1 cellular context compared by ENCODE assay signal in genomic region chr5:139710370-139711066, GRCh38.
TF ChIP-seq lines count a peak whose summit lies in the region.

No MANE protein-coding gene starts in this region.

TF ChIP-seq in HepG2, 621 proteins besides CTCF, POLR2A, EP300 and RAD21 (continued from another document and continues in another):
- peak; percentile 59 for TF ChIP-seq UBTF (CRISPR knock-in tag; IDR thresholded peaks at IDR 0.05)
- TF ChIP-seq PRDM15 (CRISPR knock-in tag; IDR thresholded peaks at IDR 0.05): 0 out of 2 replicates have a peak, but pooled peaks have one; percentile 9
- 0 out of 2 replicates have a peak, but pooled peaks have one; percentile 11 for TF ChIP-seq RXRA (CRISPR knock-in tag; IDR thresholded peaks at IDR 0.05)
- TF ChIP-seq ZMYM4 (CRISPR knock-in tag; IDR thresholded peaks at IDR 0.05): peak; percentile 18; the same call in 1 of the 2 replicates
- TF ChIP-seq AGO2 (optimal IDR thresholded peaks at IDR 0.05; ENCODE audit: low read depth, low read length): no peak
- no peak for TF ChIP-seq SATB2 (CRISPR knock-in tag; IDR thresholded peaks at IDR 0.05)
- peak; percentile 36; the same call in 1 of the 2 replicates for TF ChIP-seq SAFB2 (CRISPR knock-in tag; IDR thresholded peaks at IDR 0.05; ENCODE audit: borderline replicate concordance, low read depth)
- TF ChIP-seq ZNF274 (CRISPR knock-in tag; IDR thresholded peaks at IDR 0.05): 0 out of 2 replicates have a peak, but pooled peaks have one; percentile 46
- no peak for TF ChIP-seq LCORL (IDR thresholded peaks at IDR 0.05)
- TF ChIP-seq LCORL (CRISPR knock-in tag; IDR thresholded peaks at IDR 0.05): no peak
- TF ChIP-seq HNRNPLL (IDR thresholded peaks at IDR 0.05; ENCODE audit: low read depth, low read length, poor library complexity, severe bottlenecking): peak; percentile 79
- peak; percentile 45; the same call in 1 of the 2 replicates for TF ChIP-seq ZGPAT (CRISPR knock-in tag; IDR thresholded peaks at IDR 0.05)
- 0 out of 2 replicates have a peak, but pooled peaks have one; percentile 63 for TF ChIP-seq SMYD3 (CRISPR knock-in tag; IDR thresholded peaks at IDR 0.05)
- TF ChIP-seq GATAD2A (CRISPR knock-in tag; IDR thresholded peaks at IDR 0.05): 0 out of 2 replicates have a peak, but pooled peaks have one; percentile 13
- TF ChIP-seq ZFYVE20 (CRISPR knock-in tag; IDR thresholded peaks at IDR 0.05; ENCODE audit: borderline replicate concordance, low read depth): no peak
- TF ChIP-seq CREB1 (IDR thresholded peaks at IDR 0.05): no peak
- TF ChIP-seq CREB1 (CRISPR knock-in tag; IDR thresholded peaks at IDR 0.05): no peak
- TF ChIP-seq MXD1 (CRISPR knock-in tag; IDR thresholded peaks at IDR 0.05): peak; percentile 48; the same call in 1 of the 2 replicates
- peak; percentile 27; the same call in 1 of the 2 replicates for TF ChIP-seq RFX3 (CRISPR knock-in tag; IDR thresholded peaks at IDR 0.05)
- no peak for TF ChIP-seq KLF9 (CRISPR knock-in tag; IDR thresholded peaks at IDR 0.05; ENCODE audit: low read depth)
- no peak for TF ChIP-seq NR2F6 (IDR thresholded peaks at IDR 0.05)
- 0 out of 2 replicates have a peak, but pooled peaks have one; percentile 1 for TF ChIP-seq NR2F6 (CRISPR knock-in tag; IDR thresholded peaks at IDR 0.05)
- no peak for TF ChIP-seq MAZ (IDR thresholded peaks at IDR 0.05; ENCODE audit: borderline replicate concordance, low read depth, low read length)
- TF ChIP-seq MAZ (CRISPR knock-in tag; IDR thresholded peaks at IDR 0.05; ENCODE audit: low read depth): 0 out of 2 replicates have a peak, but pooled peaks have one; percentile 2
- no peak for TF ChIP-seq MXI1 (IDR thresholded peaks at IDR 0.05; ENCODE audit: borderline replicate concordance, low read depth, low read length)
- peak; percentile 85 for TF ChIP-seq MTA1 (CRISPR knock-in tag; IDR thresholded peaks at IDR 0.05; ENCODE audit: borderline replicate concordance)
- TF ChIP-seq, protein P1, sequence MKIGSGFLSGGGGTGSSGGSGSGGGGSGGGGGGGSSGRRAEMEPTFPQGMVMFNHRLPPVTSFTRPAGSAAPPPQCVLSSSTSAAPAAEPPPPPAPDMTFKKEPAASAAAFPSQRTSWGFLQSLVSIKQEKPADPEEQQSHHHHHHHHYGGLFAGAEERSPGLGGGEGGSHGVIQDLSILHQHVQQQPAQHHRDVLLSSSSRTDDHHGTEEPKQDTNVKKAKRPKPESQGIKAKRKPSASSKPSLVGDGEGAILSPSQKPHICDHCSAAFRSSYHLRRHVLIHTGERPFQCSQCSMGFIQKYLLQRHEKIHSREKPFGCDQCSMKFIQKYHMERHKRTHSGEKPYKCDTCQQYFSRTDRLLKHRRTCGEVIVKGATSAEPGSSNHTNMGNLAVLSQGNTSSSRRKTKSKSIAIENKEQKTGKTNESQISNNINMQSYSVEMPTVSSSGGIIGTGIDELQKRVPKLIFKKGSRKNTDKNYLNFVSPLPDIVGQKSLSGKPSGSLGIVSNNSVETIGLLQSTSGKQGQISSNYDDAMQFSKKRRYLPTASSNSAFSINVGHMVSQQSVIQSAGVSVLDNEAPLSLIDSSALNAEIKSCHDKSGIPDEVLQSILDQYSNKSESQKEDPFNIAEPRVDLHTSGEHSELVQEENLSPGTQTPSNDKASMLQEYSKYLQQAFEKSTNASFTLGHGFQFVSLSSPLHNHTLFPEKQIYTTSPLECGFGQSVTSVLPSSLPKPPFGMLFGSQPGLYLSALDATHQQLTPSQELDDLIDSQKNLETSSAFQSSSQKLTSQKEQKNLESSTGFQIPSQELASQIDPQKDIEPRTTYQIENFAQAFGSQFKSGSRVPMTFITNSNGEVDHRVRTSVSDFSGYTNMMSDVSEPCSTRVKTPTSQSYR (CRISPR knock-in tag; IDR thresholded peaks at IDR 0.05; ENCODE audit: borderline replicate concordance): no peak
- 0 out of 2 replicates have a peak, but pooled peaks have one; percentile 39 for TF ChIP-seq ZNF234 (CRISPR knock-in tag; conservative IDR thresholded peaks at IDR 0.05)
- no peak for TF ChIP-seq ZFP36L1 (CRISPR knock-in tag; IDR thresholded peaks at IDR 0.05)
- TF ChIP-seq RFX1 (IDR thresholded peaks at IDR 0.05): peak; percentile 55
- TF ChIP-seq ZNF552 (CRISPR knock-in tag; IDR thresholded peaks at IDR 0.05; ENCODE audit: borderline replicate concordance): no peak; the same call in 1 of the 2 replicates
- no peak for TF ChIP-seq CENPX (CRISPR knock-in tag; IDR thresholded peaks at IDR 0.05)
- TF ChIP-seq, protein P2, sequence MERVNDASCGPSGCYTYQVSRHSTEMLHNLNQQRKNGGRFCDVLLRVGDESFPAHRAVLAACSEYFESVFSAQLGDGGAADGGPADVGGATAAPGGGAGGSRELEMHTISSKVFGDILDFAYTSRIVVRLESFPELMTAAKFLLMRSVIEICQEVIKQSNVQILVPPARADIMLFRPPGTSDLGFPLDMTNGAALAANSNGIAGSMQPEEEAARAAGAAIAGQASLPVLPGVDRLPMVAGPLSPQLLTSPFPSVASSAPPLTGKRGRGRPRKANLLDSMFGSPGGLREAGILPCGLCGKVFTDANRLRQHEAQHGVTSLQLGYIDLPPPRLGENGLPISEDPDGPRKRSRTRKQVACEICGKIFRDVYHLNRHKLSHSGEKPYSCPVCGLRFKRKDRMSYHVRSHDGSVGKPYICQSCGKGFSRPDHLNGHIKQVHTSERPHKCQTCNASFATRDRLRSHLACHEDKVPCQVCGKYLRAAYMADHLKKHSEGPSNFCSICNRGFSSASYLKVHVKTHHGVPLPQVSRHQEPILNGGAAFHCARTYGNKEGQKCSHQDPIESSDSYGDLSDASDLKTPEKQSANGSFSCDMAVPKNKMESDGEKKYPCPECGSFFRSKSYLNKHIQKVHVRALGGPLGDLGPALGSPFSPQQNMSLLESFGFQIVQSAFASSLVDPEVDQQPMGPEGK (CRISPR knock-in tag; IDR thresholded peaks at IDR 0.05): 0 out of 2 replicates have a peak, but pooled peaks have one; percentile 10
- TF ChIP-seq SNAPC5 (CRISPR knock-in tag; IDR thresholded peaks at IDR 0.05; ENCODE audit: borderline replicate concordance): peak; percentile 51; the same call in 1 of the 2 replicates
- no peak for TF ChIP-seq SIN3A (IDR thresholded peaks at IDR 0.05; ENCODE audit: borderline replicate concordance, low read depth, low read length)
- peak; percentile 20; the same call in 1 of the 2 replicates for TF ChIP-seq HDAC2 (CRISPR knock-in tag; IDR thresholded peaks at IDR 0.05)
- 0 out of 2 replicates have a peak, but pooled peaks have one; percentile 62 for TF ChIP-seq HNRNPL (IDR thresholded peaks at IDR 0.05; ENCODE audit: low read depth, low read length)
- no peak for TF ChIP-seq HOMEZ (CRISPR knock-in tag; IDR thresholded peaks at IDR 0.05; ENCODE audit: low read depth)
- TF ChIP-seq ZNF367 (CRISPR knock-in tag; IDR thresholded peaks at IDR 0.05; ENCODE audit: borderline replicate concordance): no peak
- no peak for TF ChIP-seq TP53 (CRISPR knock-in tag; conservative IDR thresholded peaks at IDR 0.05)
- TF ChIP-seq, protein P3, sequence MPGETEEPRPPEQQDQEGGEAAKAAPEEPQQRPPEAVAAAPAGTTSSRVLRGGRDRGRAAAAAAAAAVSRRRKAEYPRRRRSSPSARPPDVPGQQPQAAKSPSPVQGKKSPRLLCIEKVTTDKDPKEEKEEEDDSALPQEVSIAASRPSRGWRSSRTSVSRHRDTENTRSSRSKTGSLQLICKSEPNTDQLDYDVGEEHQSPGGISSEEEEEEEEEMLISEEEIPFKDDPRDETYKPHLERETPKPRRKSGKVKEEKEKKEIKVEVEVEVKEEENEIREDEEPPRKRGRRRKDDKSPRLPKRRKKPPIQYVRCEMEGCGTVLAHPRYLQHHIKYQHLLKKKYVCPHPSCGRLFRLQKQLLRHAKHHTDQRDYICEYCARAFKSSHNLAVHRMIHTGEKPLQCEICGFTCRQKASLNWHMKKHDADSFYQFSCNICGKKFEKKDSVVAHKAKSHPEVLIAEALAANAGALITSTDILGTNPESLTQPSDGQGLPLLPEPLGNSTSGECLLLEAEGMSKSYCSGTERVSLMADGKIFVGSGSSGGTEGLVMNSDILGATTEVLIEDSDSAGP (CRISPR knock-in tag; IDR thresholded peaks at IDR 0.05; ENCODE audit: borderline replicate concordance): peak; percentile 31; the same call in 1 of the 2 replicates
- TF ChIP-seq ZNF629 (CRISPR knock-in tag; conservative IDR thresholded peaks at IDR 0.05): 0 out of 2 replicates have a peak, but pooled peaks have one; percentile 45
- TF ChIP-seq ZNF136 (CRISPR knock-in tag; IDR thresholded peaks at IDR 0.05; ENCODE audit: low read depth): no peak
- TF ChIP-seq, protein P4, sequence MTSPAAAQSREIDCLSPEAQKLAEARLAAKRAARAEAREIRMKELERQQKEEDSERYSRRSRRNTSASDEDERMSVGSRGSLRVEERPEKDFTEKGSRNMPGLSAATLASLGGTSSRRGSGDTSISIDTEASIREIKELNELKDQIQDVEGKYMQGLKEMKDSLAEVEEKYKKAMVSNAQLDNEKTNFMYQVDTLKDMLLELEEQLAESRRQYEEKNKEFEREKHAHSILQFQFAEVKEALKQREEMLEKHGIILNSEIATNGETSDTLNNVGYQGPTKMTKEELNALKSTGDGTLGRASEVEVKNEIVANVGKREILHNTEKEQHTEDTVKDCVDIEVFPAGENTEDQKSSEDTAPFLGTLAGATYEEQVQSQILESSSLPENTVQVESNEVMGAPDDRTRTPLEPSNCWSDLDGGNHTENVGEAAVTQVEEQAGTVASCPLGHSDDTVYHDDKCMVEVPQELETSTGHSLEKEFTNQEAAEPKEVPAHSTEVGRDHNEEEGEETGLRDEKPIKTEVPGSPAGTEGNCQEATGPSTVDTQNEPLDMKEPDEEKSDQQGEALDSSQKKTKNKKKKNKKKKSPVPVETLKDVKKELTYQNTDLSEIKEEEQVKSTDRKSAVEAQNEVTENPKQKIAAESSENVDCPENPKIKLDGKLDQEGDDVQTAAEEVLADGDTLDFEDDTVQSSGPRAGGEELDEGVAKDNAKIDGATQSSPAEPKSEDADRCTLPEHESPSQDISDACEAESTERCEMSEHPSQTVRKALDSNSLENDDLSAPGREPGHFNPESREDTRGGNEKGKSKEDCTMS (CRISPR knock-in tag; conservative IDR thresholded peaks at IDR 0.05): no peak
